24 cellular contexts compared by ENCODE assay signal in genomic region chrX:45003080-45003479, GRCh38.
"Had no signal": no experiment of that assay in that cellular context is flagged by ENCODE, and none has a peak within 500 bp of the region (broad histone marks: within the 10 kb centered on the region; RNA-seq: fewer than 3 reads in every experiment).

No MANE protein-coding gene starts in this region.

- H3K27ac Mint-ChIP-seq: activated B cell treated with CpG ODN at 0.5 μM for 24 hours; activated CD4-positive, alpha-beta T cell treated with anti-CD3 and anti-CD28 coated beads, Interleukin-2, amount 10 ng/mL, durations not matched to agents 24 days and 14 days; activated naive CD4-positive, alpha-beta T cell treated with anti-CD3 and anti-CD28 coated beads, Interleukin-2, amount 10 ng/mL, durations not matched to agents 7 days and 5 days; activated T-helper 2 cell treated with anti-CD3 and anti-CD28 coated beads, Interferon-gamma antibody, Interleukin-2, Interleukin-4, amounts not matched to agents 10 μg/mL and 5 μg/mL and 100 μg/mL, durations not matched to agents 14 hours and 24 hours and 36 hours; T-helper 17 cell had no signal

- H3K27me3 ChIP-seq: adrenal gland, breast epithelium had no signal

- H3K9me3 Mint-ChIP-seq: activated B cell treated with CpG ODN at 0.5 μM for 24 hours had no signal

- H3K36me3 ChIP-seq: adrenal gland, breast epithelium had no signal

- H3K9me3 ChIP-seq: adrenal gland had no signal

- DNase-seq: activated B cell treated with CpG ODN at 0.5 μM for 24 hours; activated CD4-positive, alpha-beta T cell treated with anti-CD3 and anti-CD28 coated beads for 1 hour; activated CD4-positive, alpha-beta T cell treated with anti-CD3 and anti-CD28 coated beads, Interleukin-2, amount 10 ng/mL, durations not matched to agents 24 days and 14 days; activated CD4-positive, alpha-beta T cell treated with anti-CD3 and anti-CD28 coated beads, Interleukin-2, amount 50 U/mL, for 48 hours; activated gamma-delta T cell treated with Interleukin-2 at 50 U/mL for 16 hours; activated naive CD4-positive, alpha-beta T cell treated with anti-CD3 and anti-CD28 coated beads, Interleukin-2, amount 10 ng/mL, durations not matched to agents 7 days and 5 days; activated naive CD8-positive, alpha-beta T cell treated with anti-CD3 and anti-CD28 coated beads, Interleukin-2, amount 10 ng/mL, durations not matched to agents 7 days and 5 days; activated T-cell treated with anti-CD3 and anti-CD28 coated beads for 4 hours; activated T-cell treated with anti-CD3 and anti-CD28 coated beads, Interleukin-2, amount 50 U/mL, for 48 hours; adrenal gland; anterior cingulate cortex; central memory CD4-positive, alpha-beta T cell; KG1; NCI-H1048; NCI-H187; NCI-H2081; NCI-H446 treated with DMSO at 0.1 percent for 48 hours; NCI-H524 treated with DMSO at 0.1 percent for 48 hours; NCI-H82; SIG-M5; T-helper 17 cell; T-helper 9 cell had no signal

- H3K27ac ChIP-seq: adrenal gland, breast epithelium had no signal

- H3K4me3 Mint-ChIP-seq: activated B cell treated with CpG ODN at 0.5 μM for 24 hours; activated CD4-positive, alpha-beta T cell treated with anti-CD3 and anti-CD28 coated beads, Interleukin-2, amount 10 ng/mL, durations not matched to agents 24 days and 14 days; activated naive CD4-positive, alpha-beta T cell treated with anti-CD3 and anti-CD28 coated beads, Interleukin-2, amount 10 ng/mL, durations not matched to agents 7 days and 5 days; activated naive CD8-positive, alpha-beta T cell treated with anti-CD3 and anti-CD28 coated beads, Interleukin-2, amount 10 ng/mL, durations not matched to agents 7 days and 5 days; T-helper 17 cell had no signal

- ATAC-seq: T-helper 17 cell had no signal

- H3K27me3 Mint-ChIP-seq: activated B cell treated with CpG ODN at 0.5 μM for 24 hours; activated CD4-positive, alpha-beta T cell treated with anti-CD3 and anti-CD28 coated beads, Interleukin-2, amount 10 ng/mL, durations not matched to agents 24 days and 14 days; activated naive CD4-positive, alpha-beta T cell treated with anti-CD3 and anti-CD28 coated beads, Interleukin-2, amount 10 ng/mL, durations not matched to agents 7 days and 5 days; activated naive CD8-positive, alpha-beta T cell treated with anti-CD3 and anti-CD28 coated beads, Interleukin-2, amount 10 ng/mL, durations not matched to agents 7 days and 5 days; T-helper 17 cell had no signal

- H3K4me3 ChIP-seq: adrenal gland, breast epithelium had no signal
